Comparison of ENCODE assay signal across 18 cellular contexts in genomic region chr15:71435552-71435951, GRCh38.
"Had no signal": no experiment of that assay in that cellular context is flagged by ENCODE, and none has a peak within 500 bp of the region (broad histone marks: within the 10 kb centered on the region; RNA-seq: fewer than 3 reads in every experiment).

No MANE protein-coding gene starts in this region.

- H3K36me3 ChIP-seq: gastroesophageal sphincter, pancreas, spleen had no signal

- H3K4me1 ChIP-seq: gastroesophageal sphincter, pancreas had no signal

- FAIRE-seq: pancreas had no signal

- DNase-seq: activated CD4-positive, alpha-beta memory T cell treated with anti-CD3 and anti-CD28 coated beads, Interleukin-2, amount 10 ng/mL, durations not matched to agents 7 days and 5 days; activated CD4-positive, alpha-beta T cell treated with anti-CD3 and anti-CD28 coated beads for 4 hours; activated naive CD4-positive, alpha-beta T cell treated with Interleukin-2 at 50 U/mL for 16 hours; activated naive CD8-positive, alpha-beta T cell treated with anti-CD3 and anti-CD28 coated beads, Interleukin-2, amount 10 ng/mL, durations not matched to agents 7 days and 5 days; activated T-cell treated with anti-CD3 and anti-CD28 coated beads, Interleukin-2, amount 50 U/mL, for 1 hour; cerebellar nuclear complex; cortex of kidney; heart right ventricle; immature natural killer cell; kidney glomerular epithelial cell; natural killer cell; pancreas; spleen; stimulated activated naive B cell treated with anti-CD40 and anti-IgM and Interleukin-4, amounts not matched to agents 10 μg/mL and 1 μg/mL and 100 μg/mL, for 72 hours had no signal

- H3K27me3 ChIP-seq: gastroesophageal sphincter, heart right ventricle, pancreas, spleen had no signal

- H3K9me3 ChIP-seq: gastroesophageal sphincter, pancreas, spleen had no signal

- H3K4me3 ChIP-seq: gastroesophageal sphincter, heart right ventricle, pancreas, spleen had no signal

- ATAC-seq: activated T-helper 17 cell treated with anti-CD3 and anti-CD28 coated beads, Interleukin-2, amount 50 U/mL, for 72 hours; esophagus mucosa; gastroesophageal sphincter; natural killer cell; pancreas; sciatic nerve; stimulated activated naive B cell treated with anti-CD40 and anti-IgM and Interleukin-4, amounts not matched to agents 10 μg/mL and 1 μg/mL and 100 μg/mL, for 72 hours had no signal

- H3K27ac ChIP-seq: gastroesophageal sphincter, pancreas, spleen had no signal
